Comparison of ENCODE assay signal across 21 cellular contexts in genomic region chr5:31347558-31347905, GRCh38.
"Had no signal": no experiment of that assay in that cellular context is flagged by ENCODE, and none has a peak within 500 bp of the region (broad histone marks: within the 10 kb centered on the region; RNA-seq: fewer than 3 reads in every experiment).

No MANE protein-coding gene starts in this region.

- H3K36me3 ChIP-seq: heart left ventricle, neutrophil, right lobe of liver, spleen, tibial nerve had no signal

- H3K27me3 Mint-ChIP-seq: stimulated activated naive B cell treated with anti-CD40 and anti-IgM and Interleukin-4, amounts not matched to agents 10 μg/mL and 1 μg/mL and 100 μg/mL, for 72 hours had no signal

- H3K4me3 ChIP-seq: coronary artery, dorsolateral prefrontal cortex, heart left ventricle, psoas muscle, right lobe of liver, spleen, testis, tibial nerve had no signal

- DNase-seq: dorsolateral prefrontal cortex; effector CD8-positive, alpha-beta T cell; heart left ventricle; hypothalamus; kidney glomerular epithelial cell; naive thymus-derived CD8-positive, alpha-beta T cell; psoas muscle; retina; right lobe of liver; spleen; stimulated activated CD4-positive, alpha-beta T cell treated with anti-CD3 and anti-CD28 coated beads, Interleukin-15, amount 100 ng/mL, for 24 hours; stimulated activated CD4-positive, alpha-beta T cell treated with anti-CD3 and anti-CD28 coated beads, Interleukin-1b, Interleukin-23, amount 100 ng/mL, for 48 hours; stimulated activated CD4-positive, alpha-beta T cell treated with anti-CD3 and anti-CD28 coated beads, Interleukin-4, amount 100 ng/mL, for 24 hours; stimulated activated naive B cell treated with anti-CD40 and anti-IgM and Interleukin-4, amounts not matched to agents 10 μg/mL and 1 μg/mL and 100 μg/mL, for 72 hours; stimulated activated naive CD8-positive, alpha-beta T cell treated with anti-CD3 and anti-CD28 coated beads, Interleukin-15, amount 100 ng/mL, for 72 hours; testis had no signal

- H3K27ac ChIP-seq: coronary artery, dorsolateral prefrontal cortex, epithelial cell of prostate, heart left ventricle, neutrophil, psoas muscle, right lobe of liver, spleen, testis, tibial nerve had no signal

- H3K27me3 ChIP-seq: neutrophil, right lobe of liver, testis, tibial nerve had no signal

- H3K4me1 Mint-ChIP-seq: naive thymus-derived CD8-positive, alpha-beta T cell; stimulated activated naive B cell treated with anti-CD40 and anti-IgM and Interleukin-4, amounts not matched to agents 10 μg/mL and 1 μg/mL and 100 μg/mL, for 72 hours; stimulated activated naive CD8-positive, alpha-beta T cell treated with anti-CD3 and anti-CD28 coated beads, Interleukin-15, amount 100 ng/mL, for 72 hours had no signal

- H3K36me3 Mint-ChIP-seq: naive thymus-derived CD8-positive, alpha-beta T cell; stimulated activated naive B cell treated with anti-CD40 and anti-IgM and Interleukin-4, amounts not matched to agents 10 μg/mL and 1 μg/mL and 100 μg/mL, for 72 hours had no signal

- H3K4me1 ChIP-seq: heart left ventricle, psoas muscle, right lobe of liver, spleen, testis, tibial nerve had no signal

- H3K27ac Mint-ChIP-seq: naive thymus-derived CD8-positive, alpha-beta T cell; stimulated activated naive B cell treated with anti-CD40 and anti-IgM and Interleukin-4, amounts not matched to agents 10 μg/mL and 1 μg/mL and 100 μg/mL, for 72 hours; stimulated activated naive CD8-positive, alpha-beta T cell treated with anti-CD3 and anti-CD28 coated beads, Interleukin-15, amount 100 ng/mL, for 72 hours had no signal

- ATAC-seq: heart left ventricle; left lobe of liver; naive thymus-derived CD8-positive, alpha-beta T cell; psoas muscle; right lobe of liver; stimulated activated naive B cell treated with anti-CD40 and anti-IgM and Interleukin-4, amounts not matched to agents 10 μg/mL and 1 μg/mL and 100 μg/mL, for 72 hours; stimulated activated naive CD8-positive, alpha-beta T cell treated with anti-CD3 and anti-CD28 coated beads, Interleukin-15, amount 100 ng/mL, for 72 hours had no signal

- H3K9me3 ChIP-seq: heart left ventricle, neutrophil, psoas muscle, right lobe of liver, spleen, testis, tibial nerve had no signal

- H3K4me3 Mint-ChIP-seq: naive thymus-derived CD8-positive, alpha-beta T cell; stimulated activated naive B cell treated with anti-CD40 and anti-IgM and Interleukin-4, amounts not matched to agents 10 μg/mL and 1 μg/mL and 100 μg/mL, for 72 hours; stimulated activated naive CD8-positive, alpha-beta T cell treated with anti-CD3 and anti-CD28 coated beads, Interleukin-15, amount 100 ng/mL, for 72 hours had no signal
